ENCODE assay signal across 16 cellular contexts in the genomic region with DNA sequence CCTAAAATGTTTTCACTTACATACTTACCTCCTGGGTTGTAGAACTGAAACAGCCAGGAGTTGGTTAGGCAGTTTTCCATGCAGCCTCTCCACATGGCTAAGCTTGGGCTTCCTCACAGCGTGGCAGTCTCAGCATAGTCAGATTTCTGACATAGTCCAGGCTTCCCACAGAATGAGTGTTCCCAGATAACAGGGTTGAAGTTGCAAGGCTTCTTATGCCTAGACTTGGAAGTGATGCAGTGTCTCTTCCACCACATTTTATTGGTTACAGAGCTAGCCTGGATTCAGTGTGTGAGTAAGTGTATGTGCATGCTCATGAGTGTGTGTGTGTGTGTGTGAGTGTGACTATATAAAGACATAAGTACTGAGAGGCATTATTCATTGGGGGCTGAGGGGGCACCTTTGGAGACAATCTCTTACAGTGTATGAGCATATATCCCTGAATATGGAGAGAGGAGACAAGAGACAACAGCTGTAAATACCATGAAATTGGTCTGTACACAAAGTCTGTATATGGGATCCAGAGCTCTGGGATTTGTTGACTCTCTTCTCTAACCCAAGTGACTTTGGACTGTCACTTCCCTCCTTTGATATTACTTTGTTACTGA.
DNase-seq lines count a peak whose midpoint lies in the region; ATAC-seq and TF ChIP-seq lines count a peak whose summit lies in the region.
"Had no signal": no experiment of that assay in that cellular context is flagged by ENCODE, and none has a peak within 500 bp of the region (broad histone marks: within the 10 kb centered on the region; RNA-seq: fewer than 3 reads in every experiment).

No MANE protein-coding gene starts in this region.

- no peak for TF ChIP-seq CTCF in fibroblast of villous mesenchyme (IDR thresholded peaks at IDR 0.05; ENCODE audit: insufficient read depth, low read depth, low read length)
- TF ChIP-seq CTCF in smooth muscle cell (IDR thresholded peaks at IDR 0.05; ENCODE audit: borderline replicate concordance, insufficient read depth, poor library complexity, severe bottlenecking): no peak

- no peak overlapping the region for H3K4me2 ChIP-seq in smooth muscle cell

- DNase-seq in RKO (ENCODE audit: low spot score): peak; percentile 8
- peak; percentile 89 for DNase-seq in amniotic epithelial cell (ENCODE audit: low read depth)
- DNase-seq in fibroblast of villous mesenchyme (ENCODE audit: low read depth): peak; percentile 65
- DNase-seq in smooth muscle cell (lab: John Stamatoyannopoulos, UW; ENCODE audit: unreplicated experiment): no peak
- no peak for DNase-seq in NCI-H1694 (lab: John Stamatoyannopoulos, UW)
- DNase-seq in natural killer cell treated with Interleukin-12 subunit alpha and Interleukin-12 subunit beta and Interleukin-15 and Interleukin-18, amount 100 ng/mL, for 72 hours (ENCODE audit: low spot score): no peak
- DNase-seq in RPMI8226: no peak
- DNase-seq: ACHN; BE2C; CD4-positive, alpha-beta T cell; DMS153; DMS79; GF-D8; H9 had no signal

- H3K9ac ChIP-seq in smooth muscle cell (ENCODE audit: low read depth): no peak overlapping the region

- no peaks in the 10 kb centered on the region for H3K4me1 ChIP-seq in smooth muscle cell (ENCODE audit: low read depth)
- H3K4me1 ChIP-seq: BE2C had no signal

- H3K9me3 ChIP-seq in smooth muscle cell (replicated peaks; ENCODE audit: low read depth): no peaks in the 10 kb centered on the region
- H3K9me3 ChIP-seq: BE2C had no signal

- H3K79me2 ChIP-seq in smooth muscle cell (ENCODE audit: low read depth): no peaks in the 10 kb centered on the region

- H3K36me3 ChIP-seq in smooth muscle cell (ENCODE audit: low read depth): no peaks in the 10 kb centered on the region
- H3K36me3 ChIP-seq: BE2C had no signal

- H3K27ac ChIP-seq in smooth muscle cell (ENCODE audit: low read depth): peak overlapping the region; percentile 61
- H3K27ac ChIP-seq: C4-2B had no signal

- peaks cover 31 to 60% of the 10 kb centered on the region in 2 donors for H3K27me3 Mint-ChIP-seq in natural killer cell treated with Interleukin-12 subunit alpha and Interleukin-12 subunit beta and Interleukin-15 and Interleukin-18, amount 100 ng/mL, for 72 hours

- H3K9me3 Mint-ChIP-seq in natural killer cell treated with Interleukin-12 subunit alpha and Interleukin-12 subunit beta and Interleukin-15 and Interleukin-18, amount 100 ng/mL, for 72 hours: no peaks in the 10 kb centered on the region
- H3K9me3 Mint-ChIP-seq: CD4-positive, alpha-beta T cell; H9 had no signal

- no peak overlapping the region for H2AFZ ChIP-seq in smooth muscle cell (ENCODE audit: low read depth)

- no peaks in the 10 kb centered on the region for H3K4me1 Mint-ChIP-seq in natural killer cell treated with Interleukin-12 subunit alpha and Interleukin-12 subunit beta and Interleukin-15 and Interleukin-18, amount 100 ng/mL, for 72 hours (ENCODE audit: low read depth in 2 of 2)
- H3K4me1 Mint-ChIP-seq: H9 had no signal

- no peaks in the 10 kb centered on the region for H3K27me3 ChIP-seq in smooth muscle cell (ENCODE audit: low read depth)
- H3K27me3 ChIP-seq: BE2C had no signal

- no peak overlapping the region for H3K4me3 Mint-ChIP-seq in natural killer cell treated with Interleukin-12 subunit alpha and Interleukin-12 subunit beta and Interleukin-15 and Interleukin-18, amount 100 ng/mL, for 72 hours
- H3K4me3 Mint-ChIP-seq: CD4-positive, alpha-beta T cell; H9 had no signal

- no peak overlapping the region for H3K27ac Mint-ChIP-seq in natural killer cell treated with Interleukin-12 subunit alpha and Interleukin-12 subunit beta and Interleukin-15 and Interleukin-18, amount 100 ng/mL, for 72 hours
- H3K27ac Mint-ChIP-seq: CD4-positive, alpha-beta T cell; H9 had no signal

- 19% methylated on average over 1 of the region's 1 CpG for WGBS in smooth muscle cell (ENCODE audit: low lambda C conversion rate)

- H3F3A ChIP-seq in smooth muscle cell (ENCODE audit: low read depth): no peaks in the 10 kb centered on the region

- H4K20me1 ChIP-seq in smooth muscle cell (ENCODE audit: low read depth): no peaks in the 10 kb centered on the region

- no peak overlapping the region for H3K4me3 ChIP-seq in fibroblast of villous mesenchyme (ENCODE audit: low read depth, low read length)
- H3K4me3 ChIP-seq in smooth muscle cell: no peak overlapping the region

- no peaks in the 10 kb centered on the region for H3K36me3 Mint-ChIP-seq in natural killer cell treated with Interleukin-12 subunit alpha and Interleukin-12 subunit beta and Interleukin-15 and Interleukin-18, amount 100 ng/mL, for 72 hours

- no peak for ATAC-seq in HG03521 (IDR thresholded peaks at IDR 0.05; ENCODE audit: unreplicated experiment)
- ATAC-seq in natural killer cell treated with Interleukin-12 subunit alpha and Interleukin-12 subunit beta and Interleukin-15 and Interleukin-18, amount 100 ng/mL, for 72 hours: no peak

Comparison
In these comparisons a context has a peak if more than half of its experiments do, and no peak if none do; other contexts are left out.
1. DNase-seq: peak in RKO (single experiment), amniotic epithelial cell (single experiment) and fibroblast of villous mesenchyme (single experiment); none in smooth muscle cell (single experiment), NCI-H1694 (single experiment), natural killer cell treated with Interleukin-12 subunit alpha and Interleukin-12 subunit beta and Interleukin-15 and Interleukin-18, amount 100 ng/mL, for 72 hours (single experiment) and RPMI8226 (single experiment).